8 cellular contexts compared by ENCODE assay signal in the genomic region with DNA sequence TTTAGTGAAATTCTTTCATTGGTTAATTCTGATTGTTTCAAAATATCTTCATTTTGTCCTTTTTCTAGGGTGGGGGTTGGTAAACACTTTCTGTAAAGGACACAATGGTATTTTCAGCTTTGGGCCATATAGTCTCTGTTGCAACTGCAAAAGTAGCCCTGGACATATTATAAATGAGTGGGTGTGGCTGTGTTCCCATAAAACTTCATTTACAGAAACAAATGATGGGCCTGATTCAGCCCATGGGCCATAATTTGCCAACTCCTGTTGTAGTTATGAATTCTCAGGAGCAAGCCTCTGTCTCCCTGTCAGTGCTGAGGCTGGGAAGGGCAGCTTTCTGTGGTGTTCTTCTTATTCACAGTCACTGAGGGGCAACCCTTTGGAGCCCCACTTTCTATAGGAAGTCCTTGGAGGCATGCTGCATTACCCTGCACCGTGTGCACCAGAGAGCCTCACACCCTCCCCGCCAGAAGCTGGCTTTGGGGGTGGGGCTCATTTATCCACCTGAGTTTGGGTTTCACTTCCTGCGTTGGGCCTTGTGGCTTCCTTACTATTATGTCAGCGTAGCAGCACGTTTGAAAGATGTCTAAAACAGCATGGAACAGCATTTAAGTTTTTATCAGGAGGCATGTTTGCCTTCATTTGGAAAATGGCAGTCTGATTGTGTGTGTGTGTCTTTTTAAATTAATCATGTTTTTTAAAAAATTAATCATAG.
DNase-seq lines count a peak whose midpoint lies in the region; ATAC-seq, FAIRE-seq and TF ChIP-seq lines count a peak whose summit lies in the region.
"Not testable (repeated sequence)": the region's sequence is repeated elsewhere in the genome, so short reads cannot be mapped to it uniquely, and the experiment has no call there.

No MANE protein-coding gene starts in this region.

- peak overlapping the region; percentile 49 for H3K4me3 Mint-ChIP-seq in activated naive CD8-positive, alpha-beta T cell treated with anti-CD3 and anti-CD28 coated beads, Interleukin-2, amount 10 ng/mL, durations not matched to agents 7 days and 5 days
- not testable (repeated sequence) for H3K4me3 Mint-ChIP-seq in stimulated activated effector memory CD8-positive, alpha-beta T cell treated with anti-CD3 and anti-CD28 coated beads, Interleukin-12 subunit alpha, Interleukin-12 subunit beta, amount 100 ng/mL, for 72 hours

- H3K36me3 Mint-ChIP-seq in activated naive CD8-positive, alpha-beta T cell treated with anti-CD3 and anti-CD28 coated beads, Interleukin-2, amount 10 ng/mL, durations not matched to agents 7 days and 5 days: peaks cover 55% of the 10 kb centered on the region
- peaks cover 38% of the 10 kb centered on the region for H3K36me3 Mint-ChIP-seq in stimulated activated effector memory CD8-positive, alpha-beta T cell treated with anti-CD3 and anti-CD28 coated beads, Interleukin-12 subunit alpha, Interleukin-12 subunit beta, amount 100 ng/mL, for 72 hours

- H3K27me3 Mint-ChIP-seq in activated naive CD8-positive, alpha-beta T cell treated with anti-CD3 and anti-CD28 coated beads, Interleukin-2, amount 10 ng/mL, durations not matched to agents 7 days and 5 days: not testable (repeated sequence)

- FAIRE-seq in GM12892 (lab: Jason Lieb, UNC): peak; percentile 87

- TF ChIP-seq POLR2A in GM12892 (IDR thresholded peaks at IDR 0.05; ENCODE audit: low read depth, low read length): not testable (repeated sequence)

- peak overlapping the region; percentile 65 for H3K27ac Mint-ChIP-seq in activated naive CD8-positive, alpha-beta T cell treated with anti-CD3 and anti-CD28 coated beads, Interleukin-2, amount 10 ng/mL, durations not matched to agents 7 days and 5 days
- H3K27ac Mint-ChIP-seq in stimulated activated effector memory CD8-positive, alpha-beta T cell treated with anti-CD3 and anti-CD28 coated beads, Interleukin-12 subunit alpha, Interleukin-12 subunit beta, amount 100 ng/mL, for 72 hours: not testable (repeated sequence)

- POLR2A ChIA-PET in activated naive CD8-positive, alpha-beta T cell treated with anti-CD3 and anti-CD28 coated beads, Interleukin-2, amount 10 ng/mL, durations not matched to agents 7 days and 5 days (lab: Charles Lee): not testable (repeated sequence)

- H3K9me3 Mint-ChIP-seq in activated naive CD8-positive, alpha-beta T cell treated with anti-CD3 and anti-CD28 coated beads, Interleukin-2, amount 10 ng/mL, durations not matched to agents 7 days and 5 days; stimulated activated effector memory CD8-positive, alpha-beta T cell treated with anti-CD3 and anti-CD28 coated beads, Interleukin-12 subunit alpha, Interleukin-12 subunit beta, amount 100 ng/mL, for 72 hours: not testable (repeated sequence)

- DNase-seq in GM12892 (ENCODE audit: insufficient read length); stimulated activated effector memory CD8-positive, alpha-beta T cell treated with anti-CD3 and anti-CD28 coated beads, Interleukin-12 subunit alpha, Interleukin-12 subunit beta, amount 100 ng/mL, for 72 hours (ENCODE audit: low spot score in 2 of 2): not testable (repeated sequence)
- DNase-seq in NOMO-1 (lab: John Stamatoyannopoulos, UW; ENCODE audit: unreplicated experiment in 2 of 2): peak; percentile 28 to 81
- peak; percentile 16 for DNase-seq in activated CD4-positive, alpha-beta T cell treated with anti-CD3 and anti-CD28 coated beads, Interleukin-2, amount 50 U/mL, for 1 hour
- DNase-seq in activated naive CD8-positive, alpha-beta T cell treated with anti-CD3 and anti-CD28 coated beads, Interleukin-2, amount 10 ng/mL, durations not matched to agents 7 days and 5 days: peak; percentile 38

- ATAC-seq in GM19351 (IDR thresholded peaks at IDR 0.05; ENCODE audit: unreplicated experiment): peak; percentile 99
- ATAC-seq in HG02610 (IDR thresholded peaks at IDR 0.05; ENCODE audit: unreplicated experiment): peak; percentile 91
- peak; percentile 81 for ATAC-seq in HG03342 (IDR thresholded peaks at IDR 0.05; ENCODE audit: unreplicated experiment)
- ATAC-seq in activated naive CD8-positive, alpha-beta T cell treated with anti-CD3 and anti-CD28 coated beads, Interleukin-2, amount 10 ng/mL, durations not matched to agents 7 days and 5 days (ENCODE audit: low read depth): peak; percentile 99
- ATAC-seq in stimulated activated effector memory CD8-positive, alpha-beta T cell treated with anti-CD3 and anti-CD28 coated beads, Interleukin-12 subunit alpha, Interleukin-12 subunit beta, amount 100 ng/mL, for 72 hours: peak; percentile 56

- H3K4me1 Mint-ChIP-seq in activated naive CD8-positive, alpha-beta T cell treated with anti-CD3 and anti-CD28 coated beads, Interleukin-2, amount 10 ng/mL, durations not matched to agents 7 days and 5 days: peaks cover 34% of the 10 kb centered on the region
- H3K4me1 Mint-ChIP-seq in stimulated activated effector memory CD8-positive, alpha-beta T cell treated with anti-CD3 and anti-CD28 coated beads, Interleukin-12 subunit alpha, Interleukin-12 subunit beta, amount 100 ng/mL, for 72 hours: peaks cover 34% of the 10 kb centered on the region
